Comparison of ENCODE assay signal across 19 cellular contexts in the genomic region with DNA sequence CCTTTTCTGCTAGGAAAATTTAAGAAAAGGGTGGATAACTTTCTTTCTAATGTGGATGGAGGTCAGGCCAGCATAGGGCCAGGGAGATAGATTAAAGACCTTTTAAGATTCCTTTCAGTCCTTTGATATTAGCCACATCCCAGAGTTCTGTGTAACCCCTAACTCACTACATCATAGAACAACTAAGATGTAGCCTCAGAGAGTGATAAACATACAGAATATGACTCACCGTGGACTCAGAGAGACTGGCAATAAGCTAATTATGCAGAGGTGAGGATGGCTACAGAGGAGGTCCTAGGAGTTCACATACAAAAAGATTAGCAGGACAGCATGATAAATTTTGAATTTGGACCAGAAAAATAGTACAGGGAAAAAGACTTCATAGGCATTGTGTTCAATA.
A peak's percentile ranks its signal among the peaks of the same experiment; 100 is the strongest.
DNase-seq lines count a peak whose midpoint lies in the region; ATAC-seq, FAIRE-seq and TF ChIP-seq lines count a peak whose summit lies in the region.
"Had no signal": no experiment of that assay in that cellular context is flagged by ENCODE, and none has a peak within 500 bp of the region (broad histone marks: within the 10 kb centered on the region; RNA-seq: fewer than 3 reads in every experiment).

No MANE protein-coding gene starts in this region.

- POLR2A ChIA-PET in activated CD4-positive, alpha-beta memory T cell treated with anti-CD3 and anti-CD28 coated beads for 36 hours (lab: Charles Lee) = no interaction called here
- POLR2A ChIA-PET in activated CD4-positive, alpha-beta memory T cell treated with anti-CD3 and anti-CD28 coated beads, Interleukin-2, amount 10 ng/mL, durations not matched to agents 7 days and 5 days (lab: Charles Lee) = interaction anchor here (0.6 kb wide), 1 partner anchor 23 kb away, joined by 3 read pairs; no protein-coding TSS in a partner anchor

- H3K27me3 Mint-ChIP-seq in activated CD4-positive, alpha-beta memory T cell treated with anti-CD3 and anti-CD28 coated beads for 36 hours = no peaks in the 10 kb centered on the region
- H3K27me3 Mint-ChIP-seq in activated CD4-positive, alpha-beta memory T cell treated with anti-CD3 and anti-CD28 coated beads, Interleukin-2, amount 10 ng/mL, durations not matched to agents 7 days and 5 days = no peaks in the 10 kb centered on the region
- no peaks in the 10 kb centered on the region for H3K27me3 Mint-ChIP-seq in natural killer cell (ENCODE audit: low read depth in 2 of 2)
- H3K27me3 Mint-ChIP-seq: activated naive CD8-positive, alpha-beta T cell had no signal

- peaks cover 19% of the 10 kb centered on the region for H3K4me1 Mint-ChIP-seq in activated CD4-positive, alpha-beta memory T cell treated with anti-CD3 and anti-CD28 coated beads for 36 hours (ENCODE audit: low read depth)
- peaks cover 11% of the 10 kb centered on the region for H3K4me1 Mint-ChIP-seq in activated CD4-positive, alpha-beta memory T cell treated with anti-CD3 and anti-CD28 coated beads, Interleukin-2, amount 10 ng/mL, durations not matched to agents 7 days and 5 days
- H3K4me1 Mint-ChIP-seq in natural killer cell = peaks cover 45 to 48% of the 10 kb centered on the region in 2 donors

- FAIRE-seq in bronchial epithelial cell (lab: Jason Lieb, UNC) = peak; percentile 95

- no peak for DNase-seq in activated CD4-positive, alpha-beta memory T cell treated with anti-CD3 and anti-CD28 coated beads for 36 hours
- DNase-seq in activated CD4-positive, alpha-beta memory T cell treated with anti-CD3 and anti-CD28 coated beads, Interleukin-2, amount 10 ng/mL, durations not matched to agents 7 days and 5 days = no peak
- DNase-seq in LHCN-M2 (ENCODE audit: low read depth) = peak; percentile 6
- DNase-seq in bronchial epithelial cell (ENCODE audit: low read depth) = peak; percentile 59
- DNase-seq in natural killer cell = no peak
- no peak for DNase-seq in HuH-7 (ENCODE audit: low spot score)
- DNase-seq in activated naive CD4-positive, alpha-beta T cell treated with anti-CD3 and anti-CD28 coated beads, Interleukin-2, amount 50 U/mL, for 16 hours = no peak
- DNase-seq: activated CD8-positive, alpha-beta memory T cell treated with anti-CD3 and anti-CD28 coated beads, Interleukin-2, amount 50 U/mL, for 4 hours; caudate nucleus; DMS79; gastrocnemius medialis; left lung; NCI-H146; occipital lobe; substantia nigra had no signal

- peaks cover 9% of the 10 kb centered on the region for H3K9me3 Mint-ChIP-seq in activated CD4-positive, alpha-beta memory T cell treated with anti-CD3 and anti-CD28 coated beads for 36 hours
- peaks cover 4% of the 10 kb centered on the region for H3K9me3 Mint-ChIP-seq in activated CD4-positive, alpha-beta memory T cell treated with anti-CD3 and anti-CD28 coated beads, Interleukin-2, amount 10 ng/mL, durations not matched to agents 7 days and 5 days
- no peaks in the 10 kb centered on the region for H3K9me3 Mint-ChIP-seq in natural killer cell

- intact Hi-C loops in activated CD4-positive, alpha-beta memory T cell treated with anti-CD3 and anti-CD28 coated beads for 36 hours (cut with micrococcal nuclease) = loop anchor here (5.0 kb wide), 1 partner anchor 94 kb away; no protein-coding TSS in a partner anchor
- intact Hi-C loops in natural killer cell (cut with micrococcal nuclease) = no loop called here

- CTCF ChIA-PET in activated CD4-positive, alpha-beta memory T cell treated with anti-CD3 and anti-CD28 coated beads for 36 hours (lab: Charles Lee) = interaction anchor here (0.6 to 0.8 kb wide), 2 partner anchors 19 to 86 kb away, joined by 3 read pairs; no protein-coding TSS in a partner anchor
- CTCF ChIA-PET in activated CD4-positive, alpha-beta memory T cell treated with anti-CD3 and anti-CD28 coated beads, Interleukin-2, amount 10 ng/mL, durations not matched to agents 7 days and 5 days (lab: Charles Lee) = no interaction called here

- ATAC-seq in natural killer cell (peak in 1 of 3 donors; percentile 34), GM21737 (IDR thresholded peaks at IDR 0.05; ENCODE audit: unreplicated experiment) (no peak)
- ATAC-seq: gastrocnemius medialis, left lung, sciatic nerve had no signal

- no peak overlapping the region for H3K4me3 Mint-ChIP-seq in activated CD4-positive, alpha-beta memory T cell treated with anti-CD3 and anti-CD28 coated beads for 36 hours
- no peak overlapping the region for H3K4me3 Mint-ChIP-seq in activated CD4-positive, alpha-beta memory T cell treated with anti-CD3 and anti-CD28 coated beads, Interleukin-2, amount 10 ng/mL, durations not matched to agents 7 days and 5 days
- no peak overlapping the region for H3K4me3 Mint-ChIP-seq in natural killer cell
- H3K4me3 Mint-ChIP-seq: activated naive CD8-positive, alpha-beta T cell had no signal

- H3K36me3 ChIP-seq in bronchial epithelial cell (ENCODE audit: control insufficient read depth, insufficient read depth, low read length) = no peaks in the 10 kb centered on the region
- H3K36me3 ChIP-seq: gastrocnemius medialis, vagina had no signal

- H3K27me3 ChIP-seq in bronchial epithelial cell (ENCODE audit: control insufficient read depth, insufficient read depth, low read length) = no peaks in the 10 kb centered on the region
- H3K27me3 ChIP-seq: gastrocnemius medialis, left lung, vagina had no signal

- H3K36me3 Mint-ChIP-seq in activated CD4-positive, alpha-beta memory T cell treated with anti-CD3 and anti-CD28 coated beads for 36 hours = peaks cover 8% of the 10 kb centered on the region
- H3K36me3 Mint-ChIP-seq in activated CD4-positive, alpha-beta memory T cell treated with anti-CD3 and anti-CD28 coated beads, Interleukin-2, amount 10 ng/mL, durations not matched to agents 7 days and 5 days (ENCODE audit: low read depth) = peaks cover 14% of the 10 kb centered on the region
- peaks cover 46% of the 10 kb centered on the region for H3K36me3 Mint-ChIP-seq in natural killer cell

- peak overlapping the region; percentile 47 for H3K27ac Mint-ChIP-seq in activated CD4-positive, alpha-beta memory T cell treated with anti-CD3 and anti-CD28 coated beads for 36 hours
- H3K27ac Mint-ChIP-seq in activated CD4-positive, alpha-beta memory T cell treated with anti-CD3 and anti-CD28 coated beads, Interleukin-2, amount 10 ng/mL, durations not matched to agents 7 days and 5 days = no peak overlapping the region
- H3K27ac Mint-ChIP-seq in natural killer cell = peak overlapping the region; percentile 74 to 82
- H3K27ac Mint-ChIP-seq: activated naive CD8-positive, alpha-beta T cell had no signal

- TF ChIP-seq CTCF in bronchial epithelial cell (IDR thresholded peaks at IDR 0.05; ENCODE audit: insufficient read depth, low read length, severe bottlenecking) = no peak
- no peak for TF ChIP-seq CTCF in natural killer cell (IDR thresholded peaks at IDR 0.05)

- H3K4me3 ChIP-seq in bronchial epithelial cell (ENCODE audit: low read depth, low read length) = no peak overlapping the region
- H3K4me3 ChIP-seq: gastrocnemius medialis, left lung, vagina had no signal

Comparison
In these comparisons a context has a peak if more than half of its experiments do, and no peak if none do; other contexts are left out.
1. DNase-seq: peak in LHCN-M2 (single experiment) and bronchial epithelial cell (single experiment); none in activated CD4-positive, alpha-beta memory T cell treated with anti-CD3 and anti-CD28 coated beads for 36 hours (single experiment), activated CD4-positive, alpha-beta memory T cell treated with anti-CD3 and anti-CD28 coated beads, Interleukin-2, amount 10 ng/mL, durations not matched to agents 7 days and 5 days (single experiment), natural killer cell (single experiment), HuH-7 (single experiment) and activated naive CD4-positive, alpha-beta T cell treated with anti-CD3 and anti-CD28 coated beads, Interleukin-2, amount 50 U/mL, for 16 hours (single experiment).